Comparison of ENCODE assay signal across 9 cellular contexts in genomic region chr3:117628896-117629295, GRCh38.
DNase-seq lines count a peak whose midpoint lies in the region; ATAC-seq, FAIRE-seq and TF ChIP-seq lines count a peak whose summit lies in the region.
"Had no signal": no experiment of that assay in that cellular context is flagged by ENCODE, and none has a peak within 500 bp of the region (broad histone marks: within the 10 kb centered on the region; RNA-seq: fewer than 3 reads in every experiment).

No MANE protein-coding gene starts in this region.

- 6 to 24% methylated on average over 2 of the region's 2 CpGs for WGBS in pancreas, 2 donors

- peak overlapping the region in 2 of 5 experiments; percentile 14 to 46 for H3K4me3 Mint-ChIP-seq in brain

- H3K9me3 Mint-ChIP-seq in brain: no peaks in the 10 kb centered on the region

- H3K27ac Mint-ChIP-seq in brain: peak overlapping the region; percentile 45 to 93 (median 82)

- no peak for FAIRE-seq in pancreas (lab: Jason Lieb, UNC)

- peak; percentile 100 for DNase-seq in DMS79 treated with DMSO at 0.1 percent for 48 hours (lab: John Stamatoyannopoulos, UW)
- DNase-seq in NCI-H146 treated with DMSO at 0.1 percent for 48 hours (lab: John Stamatoyannopoulos, UW; ENCODE audit: unreplicated experiment): peak; percentile 78
- DNase-seq in pancreas: no peak
- no peak for DNase-seq in activated CD8-positive, alpha-beta memory T cell treated with anti-CD3 and anti-CD28 coated beads, Interleukin-2, amount 50 U/mL, for 4 hours
- DNase-seq in stimulated activated naive CD4-positive, alpha-beta T cell (lab: John Stamatoyannopoulos, UW): no peak
- DNase-seq in posterior vena cava (ENCODE audit: low spot score): no peak
- DNase-seq: KBM-7 had no signal

- H3K4me1 Mint-ChIP-seq in brain: peaks cover 59% of the 10 kb centered on the region

- H3K4me1 ChIP-seq in pancreas: no peaks in the 10 kb centered on the region

- TF ChIP-seq CTCF in brain (conservative IDR thresholded peaks at IDR 0.05): no peak
- TF ChIP-seq CTCF in pancreas (IDR thresholded peaks at IDR 0.05): no peak

- H3K9me3 ChIP-seq in pancreas: no peaks in the 10 kb centered on the region

- peak in 3 of 4 donors; percentile 43 to 58 (median 47) for ATAC-seq in pancreas
- ATAC-seq in HG02759 (IDR thresholded peaks at IDR 0.05; ENCODE audit: unreplicated experiment): no peak

- no peak overlapping the region for H3K27ac ChIP-seq in pancreas

- H3K36me3 ChIP-seq in pancreas: no peaks in the 10 kb centered on the region

- H3K27me3 ChIP-seq in pancreas: no peaks in the 10 kb centered on the region

- H3K27me3 Mint-ChIP-seq in brain: peaks cover 7% of the 10 kb centered on the region

- H3K36me3 Mint-ChIP-seq in brain: no peaks in the 10 kb centered on the region

- intact Hi-C loops in pancreas (cut with DNase I): no loop called here
- intact Hi-C loops in posterior vena cava (cut with DNase I): no loop called here

- H3K4me3 ChIP-seq in pancreas: no peak overlapping the region

Comparison
In these comparisons a context has a peak if more than half of its experiments do, and no peak if none do; other contexts are left out.
1. DNase-seq: peak in DMS79 treated with DMSO at 0.1 percent for 48 hours (single experiment) and NCI-H146 treated with DMSO at 0.1 percent for 48 hours (single experiment); none in pancreas (0 of 6), activated CD8-positive, alpha-beta memory T cell treated with anti-CD3 and anti-CD28 coated beads, Interleukin-2, amount 50 U/mL, for 4 hours (single experiment), stimulated activated naive CD4-positive, alpha-beta T cell (0 of 6) and posterior vena cava (single experiment).